In genomic region chr1:202643397-202644218, GRCh38 we compare ENCODE assay signal across 8 cellular contexts.
DNase-seq lines count a peak whose midpoint lies in the region; ATAC-seq and TF ChIP-seq lines count a peak whose summit lies in the region.

No MANE protein-coding gene starts in this region.

- H3K27me3 ChIP-seq in uterus = peaks cover 0 to 6% of the 10 kb centered on the region in 2 donors
- peaks cover 19% of the 10 kb centered on the region for H3K27me3 ChIP-seq in adrenal gland

- H3K4me1 Mint-ChIP-seq in mesothelial cell of epicardium = peaks cover 21% of the 10 kb centered on the region

- H3K27ac ChIP-seq in uterus = no peak overlapping the region
- H3K27ac ChIP-seq in adrenal gland = no peak overlapping the region

- no peak for TF ChIP-seq POLR2A in uterus (IDR thresholded peaks at IDR 0.05)
- no peak for TF ChIP-seq POLR2A in adrenal gland (IDR thresholded peaks at IDR 0.05)

- peaks cover 0 to 13% of the 10 kb centered on the region in 2 donors for H3K4me1 ChIP-seq in uterus
- H3K4me1 ChIP-seq in adrenal gland (replicated peaks in 1 of 2) = peaks cover 0 to 14% of the 10 kb centered on the region in 2 donors

- H3K36me3 Mint-ChIP-seq in mesothelial cell of epicardium = no peaks in the 10 kb centered on the region

- no peak for ATAC-seq in HG02759 (IDR thresholded peaks at IDR 0.05; ENCODE audit: unreplicated experiment)

- 0 to 2% (median 1%) methylated on average over 28 to 54 of the region's 55 CpGs for WGBS in adrenal gland, 4 donors

- no peaks in the 10 kb centered on the region for H3K9me3 Mint-ChIP-seq in mesothelial cell of epicardium

- H3K27me3 Mint-ChIP-seq in mesothelial cell of epicardium (ENCODE audit: low read depth) = peaks cover 97% of the 10 kb centered on the region

- TF ChIP-seq CTCF in mesothelial cell of epicardium (IDR thresholded peaks at IDR 0.05; ENCODE audit: unreplicated experiment) = no peak
- no peak for TF ChIP-seq CTCF in uterus (IDR thresholded peaks at IDR 0.05)
- no peak for TF ChIP-seq CTCF in adrenal gland (IDR thresholded peaks at IDR 0.05)

- intact Hi-C loops in uterus (cut with DNase I; ENCODE audit: low total_unique reads) (no loop called here), adrenal gland (cut with DNase I) (no loop called here)

- peak; percentile 37 for DNase-seq in stimulated activated CD4-positive, alpha-beta T cell treated with anti-CD3 and anti-CD28 coated beads, Interleukin-15, amount 100 ng/mL, for 24 hours
- DNase-seq in stimulated activated CD4-positive, alpha-beta T cell treated with anti-CD3 and anti-CD28 coated beads, Interleukin-2, amount 100 ng/mL, for 48 hours = no peak
- DNase-seq in astrocyte of the hippocampus (ENCODE audit: low read depth, low spot score) (peak; percentile 31), mesothelial cell of epicardium (ENCODE audit: low spot score in 2 of 2, unreplicated experiment in 2 of 2) (peak; percentile 38 to 63), uterus (no peak), adrenal gland (no peak), NCI-H2107 treated with DMSO at 0.1 percent for 48 hours (lab: John Stamatoyannopoulos, UW; ENCODE audit: unreplicated experiment) (no peak)

- no peaks in the 10 kb centered on the region for H3K36me3 ChIP-seq in uterus
- no peaks in the 10 kb centered on the region for H3K36me3 ChIP-seq in adrenal gland (replicated peaks in 1 of 2)

- H3K9me3 ChIP-seq in uterus (no peaks in the 10 kb centered on the region), adrenal gland (replicated peaks in 1 of 3) (no peaks in the 10 kb centered on the region)

- H3K4me3 ChIP-seq in uterus = peak overlapping the region; percentile 26 to 35
- H3K4me3 ChIP-seq in adrenal gland = peak overlapping the region in 1 of 4 donors; percentile 24

- H3K4me3 Mint-ChIP-seq in mesothelial cell of epicardium = peak overlapping the region; percentile 71

- H3K27ac Mint-ChIP-seq in mesothelial cell of epicardium = no peak overlapping the region

Comparison
In these comparisons a context has a peak if more than half of its experiments do, and no peak if none do; other contexts are left out.
1. DNase-seq: peak in stimulated activated CD4-positive, alpha-beta T cell treated with anti-CD3 and anti-CD28 coated beads, Interleukin-15, amount 100 ng/mL, for 24 hours (single experiment), astrocyte of the hippocampus (single experiment) and mesothelial cell of epicardium (2 of 2); none in stimulated activated CD4-positive, alpha-beta T cell treated with anti-CD3 and anti-CD28 coated beads, Interleukin-2, amount 100 ng/mL, for 48 hours (0 of 2), uterus (0 of 2), adrenal gland (0 of 7) and NCI-H2107 treated with DMSO at 0.1 percent for 48 hours (single experiment).